Comparison of ENCODE assay signal across 16 cellular contexts in the genomic region with DNA sequence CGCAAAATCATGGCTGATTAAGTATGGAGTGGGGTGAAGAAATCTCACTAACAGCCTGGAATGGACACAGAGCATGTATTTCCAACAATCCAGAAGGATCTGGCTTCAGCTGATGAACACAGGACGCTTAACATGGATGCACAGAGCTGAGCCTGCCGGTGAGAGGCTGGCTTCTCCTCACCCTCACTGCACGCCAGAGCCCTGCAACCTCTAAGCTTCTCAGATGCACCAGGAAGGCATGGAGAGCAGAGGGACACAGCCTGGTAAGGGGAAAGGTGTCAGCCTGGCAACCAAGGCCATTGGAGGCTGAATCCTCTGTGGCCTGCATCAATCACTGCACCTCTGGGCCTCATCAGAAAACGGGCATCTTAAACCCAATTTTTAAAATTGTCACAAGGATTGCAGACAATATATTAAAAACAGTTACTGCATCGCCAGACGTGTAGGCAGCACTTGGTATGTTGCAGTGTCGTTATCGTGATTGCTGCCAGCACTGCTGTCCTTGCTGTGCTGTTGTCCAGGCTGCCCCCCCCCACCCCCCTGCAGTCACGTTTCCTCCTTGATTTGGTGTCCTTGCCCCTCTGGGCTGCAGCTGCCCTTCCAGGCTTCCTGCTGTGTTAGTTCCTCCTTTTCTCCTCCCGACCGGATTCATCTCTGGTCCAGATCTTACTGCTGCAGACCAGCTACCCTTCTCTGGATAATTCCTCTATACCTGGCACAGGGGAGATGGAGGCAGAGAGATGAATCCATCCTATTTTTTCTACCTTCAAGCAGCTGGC.
"Had no signal": no experiment of that assay in that cellular context is flagged by ENCODE, and none has a peak within 500 bp of the region (broad histone marks: within the 10 kb centered on the region; RNA-seq: fewer than 3 reads in every experiment).

No MANE protein-coding gene starts in this region.

- H3K27ac ChIP-seq: adrenal gland, foreskin keratinocyte, tibial artery, VCaP had no signal

- H3K4me3 ChIP-seq: adrenal gland, lung, tibial artery had no signal

- H3K9me3 ChIP-seq: adrenal gland, tibial artery had no signal

- H3K36me3 ChIP-seq: adrenal gland, tibial artery had no signal

- DNase-seq: activated CD4-positive, alpha-beta T cell treated with anti-CD3 and anti-CD28 coated beads for 1 hour; activated CD4-positive, alpha-beta T cell treated with anti-CD3 and anti-CD28 coated beads, Interleukin-2, amount 50 U/mL, for 4 hours; activated gamma-delta T cell treated with Interleukin-2 at 50 U/mL for 16 hours; adrenal gland; foreskin keratinocyte; glutamatergic neuron; hippocampal formation; stimulated activated CD4-positive, alpha-beta T cell treated with anti-CD3 and anti-CD28 coated beads, Interleukin-12 subunit alpha, Interleukin-12 subunit beta, amount 100 ng/mL, for 4 hours; stimulated activated CD4-positive, alpha-beta T cell treated with anti-CD3 and anti-CD28 coated beads, Interleukin-1b, Interleukin-23, amount 100 ng/mL, for 48 hours; stimulated activated CD8-positive, alpha-beta memory T cell treated with anti-CD3 and anti-CD28 coated beads, Interleukin-4, amount 100 ng/mL, for 48 hours; stimulated activated naive CD4-positive, alpha-beta T cell; tibial artery had no signal

- H3K4me1 ChIP-seq: adrenal gland, foreskin keratinocyte, tibial artery had no signal

- ATAC-seq: activated naive CD4-positive, alpha-beta T cell treated with anti-CD3 and anti-CD28 coated beads, Interleukin-2, amount 50 U/mL, for 72 hours; foreskin keratinocyte; natural killer cell treated with Interleukin-12 subunit alpha and Interleukin-12 subunit beta and Interleukin-15 and Interleukin-18, amount 100 ng/mL, for 72 hours had no signal

- H3K27me3 ChIP-seq: adrenal gland, foreskin keratinocyte, tibial artery had no signal
